Comparison of ENCODE assay signal across 33 cellular contexts in genomic region chr7:155893664-155894063, GRCh38.
"Had no signal": no experiment of that assay in that cellular context is flagged by ENCODE, and none has a peak within 500 bp of the region (broad histone marks: within the 10 kb centered on the region; RNA-seq: fewer than 3 reads in every experiment).

No MANE protein-coding gene starts in this region.

- H3K4me1 ChIP-seq: ascending aorta had no signal

- H3K36me3 ChIP-seq: ascending aorta, cardiac muscle cell, Peyer's patch, SJSA1, WERI-Rb-1 had no signal

- H3K27me3 ChIP-seq: ascending aorta, cardiac muscle cell, Peyer's patch had no signal

- DNase-seq: activated CD4-positive, alpha-beta memory T cell treated with anti-CD3 and anti-CD28 coated beads, Interleukin-2, amount 10 ng/mL, durations not matched to agents 7 days and 5 days; activated CD4-positive, alpha-beta T cell treated with anti-CD3 and anti-CD28 coated beads for 1 hour; activated CD4-positive, alpha-beta T cell treated with anti-CD3 and anti-CD28 coated beads for 48 hours; activated CD4-positive, CD25-positive, alpha-beta regulatory T cell; activated CD8-positive, alpha-beta memory T cell treated with anti-CD3 and anti-CD28 coated beads for 24 hours; activated CD8-positive, alpha-beta memory T cell treated with anti-CD3 and anti-CD28 coated beads, Interleukin-2, amount 10 ng/mL, durations not matched to agents 7 days and 5 days; activated CD8-positive, alpha-beta memory T cell treated with anti-CD3 and anti-CD28 coated beads, Interleukin-2, amount 50 U/mL, for 48 hours; activated gamma-delta T cell; activated naive CD4-positive, alpha-beta T cell treated with Interleukin-2 at 50 U/mL for 16 hours; activated naive CD8-positive, alpha-beta T cell treated with anti-CD3 and anti-CD28 coated beads, Interleukin-2, amount 10 ng/mL, durations not matched to agents 7 days and 5 days; activated T-cell treated with anti-CD3 and anti-CD28 coated beads, Interleukin-2, amount 50 U/mL, for 48 hours; amygdala; Karpas-422; KBM-7; NCI-H1105; NCI-H1417 treated with DMSO at 0.1 percent for 48 hours; NCI-H187 treated with DMSO at 0.1 percent for 48 hours; NCI-H2081; NCI-H345; NCI-H526; NCI-H748 treated with DMSO at 0.1 percent for 48 hours; NK-92 treated with Interleukin-12 subunit alpha and Interleukin-12 subunit beta, amount 100 ng/mL, for 24 hours; PC-3; Peyer's patch; RPMI8226; SHP77 treated with DMSO at 0.1 percent for 48 hours; SK-N-SH; T-helper 1 cell; T1000; WERI-Rb-1 had no signal

- H3K4me3 ChIP-seq: ascending aorta, cardiac muscle cell, Peyer's patch, SJSA1 had no signal

- H3K9me3 ChIP-seq: ascending aorta, Peyer's patch, SJSA1, SK-N-SH had no signal

- H3K27ac ChIP-seq: ascending aorta, cardiac muscle cell, Peyer's patch, SJSA1, WERI-Rb-1 had no signal
